Comparison of ENCODE assay signal across 15 cellular contexts in genomic region chr4:48591372-48591771, GRCh38.
"Had no signal": no experiment of that assay in that cellular context is flagged by ENCODE, and none has a peak within 500 bp of the region (broad histone marks: within the 10 kb centered on the region; RNA-seq: fewer than 3 reads in every experiment).

No MANE protein-coding gene starts in this region.

- H3K27me3 Mint-ChIP-seq: activated naive CD8-positive, alpha-beta T cell treated with anti-CD3 and anti-CD28 coated beads, Interleukin-2, amount 50 U/mL, for 24 hours; progenitor cell of endocrine pancreas; stimulated activated memory B cell treated with anti-CD40 and anti-IgM and Interleukin-4, amounts not matched to agents 10 μg/mL and 1 μg/mL and 100 μg/mL, for 72 hours had no signal

- ATAC-seq: activated naive CD8-positive, alpha-beta T cell treated with anti-CD3 and anti-CD28 coated beads, Interleukin-2, amount 50 U/mL, for 24 hours; gastrocnemius medialis; left lobe of liver; right lobe of liver; stimulated activated memory B cell treated with anti-CD40 and anti-IgM and Interleukin-4, amounts not matched to agents 10 μg/mL and 1 μg/mL and 100 μg/mL, for 72 hours had no signal

- DNase-seq: activated CD8-positive, alpha-beta memory T cell treated with anti-CD3 and anti-CD28 coated beads for 24 hours; activated effector memory CD4-positive, alpha-beta T cell treated with Interleukin-2 at 50 U/mL for 16 hours; activated naive CD8-positive, alpha-beta T cell treated with anti-CD3 and anti-CD28 coated beads, Interleukin-2, amount 50 U/mL, for 24 hours; caudate nucleus; effector CD8-positive, alpha-beta T cell; gastrocnemius medialis; heart right ventricle; islet precursor cell; right lobe of liver; substantia nigra had no signal

- H3K4me3 Mint-ChIP-seq: activated naive CD8-positive, alpha-beta T cell treated with anti-CD3 and anti-CD28 coated beads, Interleukin-2, amount 50 U/mL, for 24 hours; stimulated activated memory B cell treated with anti-CD40 and anti-IgM and Interleukin-4, amounts not matched to agents 10 μg/mL and 1 μg/mL and 100 μg/mL, for 72 hours; T-helper 2 cell treated with Interferon-gamma antibody and Interleukin-4, amounts not matched to agents 5 μg/mL and 100 μg/mL, for 36 hours had no signal

- H3K9me3 ChIP-seq: gastrocnemius medialis, heart right ventricle, right lobe of liver had no signal

- H3K27me3 ChIP-seq: gastrocnemius medialis, heart right ventricle, right lobe of liver had no signal

- H3K9me3 Mint-ChIP-seq: activated naive CD8-positive, alpha-beta T cell treated with anti-CD3 and anti-CD28 coated beads, Interleukin-2, amount 50 U/mL, for 24 hours; stimulated activated memory B cell treated with anti-CD40 and anti-IgM and Interleukin-4, amounts not matched to agents 10 μg/mL and 1 μg/mL and 100 μg/mL, for 72 hours; T-helper 2 cell treated with Interferon-gamma antibody and Interleukin-4, amounts not matched to agents 5 μg/mL and 100 μg/mL, for 36 hours had no signal

- H3K27ac ChIP-seq: coronary artery, gastrocnemius medialis, right lobe of liver had no signal

- H3K27ac Mint-ChIP-seq: activated naive CD8-positive, alpha-beta T cell treated with anti-CD3 and anti-CD28 coated beads, Interleukin-2, amount 50 U/mL, for 24 hours; progenitor cell of endocrine pancreas; stimulated activated memory B cell treated with anti-CD40 and anti-IgM and Interleukin-4, amounts not matched to agents 10 μg/mL and 1 μg/mL and 100 μg/mL, for 72 hours; T-helper 2 cell treated with Interferon-gamma antibody and Interleukin-4, amounts not matched to agents 5 μg/mL and 100 μg/mL, for 36 hours had no signal
